ENCODE assay signal across 8 cellular contexts in the genomic region with DNA sequence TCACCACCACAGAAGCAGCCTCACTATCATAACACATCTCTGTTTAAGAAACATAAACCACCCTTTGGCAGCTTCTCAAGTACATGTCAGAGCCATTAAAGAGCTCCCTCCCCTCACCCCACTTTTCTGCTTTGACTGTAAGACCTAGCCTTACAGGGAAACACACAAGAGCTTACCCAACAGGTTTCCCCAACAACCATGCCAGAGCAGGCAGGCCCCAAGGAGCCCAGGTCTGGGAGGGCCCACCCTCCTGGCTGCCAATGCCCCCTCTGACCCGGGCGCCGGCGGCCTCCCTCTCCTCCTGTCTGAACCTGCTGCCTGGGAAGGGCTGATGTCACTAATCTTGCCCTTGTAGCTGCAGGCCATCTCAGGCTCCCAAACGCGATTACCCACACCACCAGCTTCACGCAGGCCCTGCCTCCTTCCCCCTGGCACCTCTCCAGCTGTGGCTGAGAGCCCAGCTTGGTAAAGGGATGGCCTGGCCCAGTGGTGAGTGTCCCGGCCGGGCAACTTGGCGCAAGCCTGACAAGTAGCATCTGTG.
A peak's percentile ranks its signal among the peaks of the same experiment; 100 is the strongest.
DNase-seq lines count a peak whose midpoint lies in the region; TF ChIP-seq lines count a peak whose summit lies in the region.
"Had no signal": no experiment of that assay in that cellular context is flagged by ENCODE, and none has a peak within 500 bp of the region (broad histone marks: within the 10 kb centered on the region; RNA-seq: fewer than 3 reads in every experiment).

No MANE protein-coding gene starts in this region.

- no peak overlapping the region for H3K23ac ChIP-seq in mesenchymal stem cell (ENCODE audit: low read length in 2 of 2)

- H2AK5ac ChIP-seq in mesenchymal stem cell (ENCODE audit: low read length, severe bottlenecking), result no peak overlapping the region

- CTCF ChIA-PET in CD8-positive, alpha-beta memory T cell (lab: Charles Lee), result interaction anchor here (1.1 kb wide), 1 partner anchor 20 kb away, joined by 3 read pairs; no protein-coding TSS in a partner anchor

- H3K4me2 ChIP-seq in mesenchymal stem cell (ENCODE audit: low read length, poor library complexity, severe bottlenecking), result no peak overlapping the region

- peak overlapping the region in 1 of 2 experiments; percentile 37 for H2BK12ac ChIP-seq in mesenchymal stem cell (ENCODE audit: low read length in 2 of 2)

- H3K4me3 ChIP-seq in mesenchymal stem cell (ENCODE audit: insufficient read depth in 1 of 2, low read depth in 1 of 2, low read length in 2 of 2) (no peak overlapping the region), thyroid gland (replicated peaks in 1 of 3) (no peak overlapping the region)
- no peak overlapping the region for H3K4me3 ChIP-seq in CD8-positive, alpha-beta memory T cell (ENCODE audit: low read length)

- no peak overlapping the region for H2BK15ac ChIP-seq in mesenchymal stem cell (ENCODE audit: low read depth, poor library complexity, severe bottlenecking)

- peak; percentile 8 for DNase-seq in NCI-H69 (lab: John Stamatoyannopoulos, UW)
- DNase-seq in mesenchymal stem cell, result no peak
- DNase-seq in thyroid gland, result peak; percentile 92 to 95
- DNase-seq in SW480 (ENCODE audit: low spot score), result no peak
- no peak for DNase-seq in hepatic stellate cell (ENCODE audit: low spot score)
- no peak for DNase-seq in CD8-positive, alpha-beta memory T cell
- DNase-seq: DMS153 had no signal

- no peak overlapping the region for H2BK120ac ChIP-seq in mesenchymal stem cell (ENCODE audit: low read depth, low read length)

- peak overlapping the region in 1 of 2 experiments; percentile 6 for H3K18ac ChIP-seq in mesenchymal stem cell (ENCODE audit: low read depth in 1 of 2, low read length in 2 of 2)

- H3K27ac ChIP-seq in mesenchymal stem cell (ENCODE audit: low read length, poor library complexity, severe bottlenecking) (no peak overlapping the region), thyroid gland (peak overlapping the region; percentile 34 to 77 (median 65))
- no peak overlapping the region for H3K27ac ChIP-seq in CD8-positive, alpha-beta memory T cell (ENCODE audit: low read depth, low read length)

- peaks cover 32% of the 10 kb centered on the region for H3K27me3 Mint-ChIP-seq in dendritic cell treated with granulocyte-macrophage colony-stimulating factor and Interleukin-4, amounts not matched to agents 40 ng/mL and 50 ng/mL, for 4 days
- H3K27me3 Mint-ChIP-seq in CD8-positive, alpha-beta memory T cell, result peaks cover 0 to 1% of the 10 kb centered on the region in 2 donors

- H4K91ac ChIP-seq in mesenchymal stem cell (ENCODE audit: low read length), result peak overlapping the region; percentile 67

- peaks cover 4% of the 10 kb centered on the region for H3K36me3 Mint-ChIP-seq in dendritic cell treated with granulocyte-macrophage colony-stimulating factor and Interleukin-4, amounts not matched to agents 40 ng/mL and 50 ng/mL, for 4 days (ENCODE audit: low read depth)
- no peaks in the 10 kb centered on the region for H3K36me3 Mint-ChIP-seq in CD8-positive, alpha-beta memory T cell

- H3K27me3 ChIP-seq in mesenchymal stem cell (ENCODE audit: control insufficient read depth in 1 of 2, insufficient read depth in 1 of 2, low read length in 2 of 2), result peaks cover 8 to 72% of the 10 kb centered on the region in 2 experiments
- H3K27me3 ChIP-seq in thyroid gland, result no peaks in the 10 kb centered on the region
- H3K27me3 ChIP-seq in CD8-positive, alpha-beta memory T cell (ENCODE audit: insufficient read depth, low read length, poor library complexity, severe bottlenecking), result no peaks in the 10 kb centered on the region

- no peaks in the 10 kb centered on the region for H3K4me1 ChIP-seq in mesenchymal stem cell (ENCODE audit: control insufficient read depth, insufficient read depth, low read depth, low read length)
- peaks cover 16% of the 10 kb centered on the region in 2 donors for H3K4me1 ChIP-seq in thyroid gland
- no peaks in the 10 kb centered on the region for H3K4me1 ChIP-seq in CD8-positive, alpha-beta memory T cell (ENCODE audit: insufficient read depth, low read length)

- H3K4ac ChIP-seq in mesenchymal stem cell (ENCODE audit: low read depth in 1 of 2, low read length in 2 of 2), result no peak overlapping the region

- POLR2A ChIA-PET in CD8-positive, alpha-beta memory T cell (lab: Charles Lee), result no interaction called here

- no peak overlapping the region for H4K8ac ChIP-seq in mesenchymal stem cell (ENCODE audit: low read length)

- no peaks in the 10 kb centered on the region for H3K79me1 ChIP-seq in mesenchymal stem cell (replicated peaks; ENCODE audit: low read length, poor library complexity, severe bottlenecking)

- 95% methylated on average over 10 of the region's 10 CpGs for WGBS in mesenchymal stem cell
- 18 to 63% methylated on average over 7 of the region's 10 CpGs for WGBS in thyroid gland, 2 donors

- H3K9me3 ChIP-seq in mesenchymal stem cell (ENCODE audit: control insufficient read depth, low read length) (no peaks in the 10 kb centered on the region), thyroid gland (no peaks in the 10 kb centered on the region)
- no peaks in the 10 kb centered on the region for H3K9me3 ChIP-seq in CD8-positive, alpha-beta memory T cell (ENCODE audit: low read length)

- H3K4me3 Mint-ChIP-seq in dendritic cell treated with granulocyte-macrophage colony-stimulating factor and Interleukin-4, amounts not matched to agents 40 ng/mL and 50 ng/mL, for 4 days, result no peak overlapping the region
- H3K4me3 Mint-ChIP-seq in CD8-positive, alpha-beta memory T cell, result no peak overlapping the region

- no peak overlapping the region for H3K14ac ChIP-seq in mesenchymal stem cell (ENCODE audit: low read length in 2 of 2)

- peaks cover 8% of the 10 kb centered on the region for H3K9me3 Mint-ChIP-seq in dendritic cell treated with granulocyte-macrophage colony-stimulating factor and Interleukin-4, amounts not matched to agents 40 ng/mL and 50 ng/mL, for 4 days
- H3K9me3 Mint-ChIP-seq in CD8-positive, alpha-beta memory T cell, result no peaks in the 10 kb centered on the region

- H3K36me3 ChIP-seq in mesenchymal stem cell (ENCODE audit: control insufficient read depth in 1 of 2, insufficient read depth in 2 of 2, low read depth in 1 of 2, low read length in 2 of 2) (no peaks in the 10 kb centered on the region), thyroid gland (no peaks in the 10 kb centered on the region)
- H3K36me3 ChIP-seq in CD8-positive, alpha-beta memory T cell (ENCODE audit: insufficient read depth, low read length), result no peaks in the 10 kb centered on the region

- intact Hi-C loops in dendritic cell treated with granulocyte-macrophage colony-stimulating factor and Interleukin-4, amounts not matched to agents 40 ng/mL and 50 ng/mL, for 4 days (cut with micrococcal nuclease), result no loop called here
- intact Hi-C loops in thyroid gland (cut with DNase I), result no loop called here

- H3K9ac ChIP-seq in mesenchymal stem cell (ENCODE audit: low read length), result no peak overlapping the region

- TF ChIP-seq POLR2A in thyroid gland (IDR thresholded peaks at IDR 0.05), result peak in 1 of 2 donors; percentile 7

- no peak overlapping the region for H2BK5ac ChIP-seq in mesenchymal stem cell (ENCODE audit: low read depth, low read length, poor library complexity, severe bottlenecking)

- no peak overlapping the region for H2AFZ ChIP-seq in mesenchymal stem cell (ENCODE audit: low read depth, low read length)

- H3K27ac Mint-ChIP-seq in dendritic cell treated with granulocyte-macrophage colony-stimulating factor and Interleukin-4, amounts not matched to agents 40 ng/mL and 50 ng/mL, for 4 days, result peak overlapping the region; percentile 6
- H3K27ac Mint-ChIP-seq in CD8-positive, alpha-beta memory T cell, result no peak overlapping the region

- TF ChIP-seq CTCF in thyroid gland (IDR thresholded peaks at IDR 0.05), result no peak

- peaks cover 40% of the 10 kb centered on the region for H3K4me1 Mint-ChIP-seq in dendritic cell treated with granulocyte-macrophage colony-stimulating factor and Interleukin-4, amounts not matched to agents 40 ng/mL and 50 ng/mL, for 4 days (ENCODE audit: low read depth)
- no peaks in the 10 kb centered on the region for H3K4me1 Mint-ChIP-seq in CD8-positive, alpha-beta memory T cell

Comparison
In these comparisons a context has a peak if more than half of its experiments do, and no peak if none do; other contexts are left out.
1. DNase-seq: peak in NCI-H69 (single experiment) and thyroid gland (2 of 2); none in mesenchymal stem cell (single experiment), SW480 (single experiment), hepatic stellate cell (single experiment) and CD8-positive, alpha-beta memory T cell (0 of 5).
2. H3K27ac ChIP-seq: peak in thyroid gland (3 of 3); none in mesenchymal stem cell (single experiment) and CD8-positive, alpha-beta memory T cell (single experiment).